1 cellular context compared by ENCODE assay signal in the genomic region with DNA sequence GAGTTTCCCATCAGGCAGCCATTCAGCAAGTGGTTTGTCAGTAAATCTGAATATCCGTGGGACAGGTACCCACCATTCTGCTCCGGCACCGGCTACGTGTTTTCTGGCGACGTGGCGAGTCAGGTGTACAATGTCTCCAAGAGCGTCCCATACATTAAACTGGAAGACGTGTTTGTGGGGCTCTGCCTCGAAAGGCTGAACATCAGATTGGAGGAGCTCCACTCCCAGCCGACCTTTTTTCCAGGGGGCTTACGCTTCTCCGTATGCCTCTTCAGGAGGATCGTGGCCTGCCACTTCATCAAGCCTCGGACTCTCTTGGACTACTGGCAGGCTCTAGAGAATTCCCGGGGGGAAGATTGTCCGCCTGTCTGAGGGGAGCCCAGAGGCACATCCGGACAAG.
TF ChIP-seq lines count a peak whose summit lies in the region.

No MANE protein-coding gene starts in this region.

TF ChIP-seq in IMR-90, 13 proteins besides CTCF, POLR2A, EP300 and RAD21:
- TF ChIP-seq MAZ (IDR thresholded peaks at IDR 0.05; ENCODE audit: borderline replicate concordance, low read depth, low read length) (no peak), RCOR1 (IDR thresholded peaks at IDR 0.05; ENCODE audit: insufficient replicate concordance, low read length) (no peak), FOS (IDR thresholded peaks at IDR 0.05; ENCODE audit: low read depth, low read length) (no peak), CHD1 (IDR thresholded peaks at IDR 0.05; ENCODE audit: low read depth, low read length) (no peak), MAFK (IDR thresholded peaks at IDR 0.05; ENCODE audit: low read depth, low read length) (no peak), CEBPB (IDR thresholded peaks at IDR 0.05; ENCODE audit: low read depth, low read length) (no peak), NFE2L2 (IDR thresholded peaks at IDR 0.05; ENCODE audit: low read depth, low read length) (no peak), SMC3 (IDR thresholded peaks at IDR 0.05; ENCODE audit: low read depth, low read length) (no peak), BHLHE40 (IDR thresholded peaks at IDR 0.05; ENCODE audit: low read depth, low read length) (no peak), RFX5 (IDR thresholded peaks at IDR 0.05; ENCODE audit: low read depth, low read length) (no peak), MXI1 (IDR thresholded peaks at IDR 0.05; ENCODE audit: borderline replicate concordance, low read depth, low read length) (no peak)
- TF ChIP-seq, protein P1, sequence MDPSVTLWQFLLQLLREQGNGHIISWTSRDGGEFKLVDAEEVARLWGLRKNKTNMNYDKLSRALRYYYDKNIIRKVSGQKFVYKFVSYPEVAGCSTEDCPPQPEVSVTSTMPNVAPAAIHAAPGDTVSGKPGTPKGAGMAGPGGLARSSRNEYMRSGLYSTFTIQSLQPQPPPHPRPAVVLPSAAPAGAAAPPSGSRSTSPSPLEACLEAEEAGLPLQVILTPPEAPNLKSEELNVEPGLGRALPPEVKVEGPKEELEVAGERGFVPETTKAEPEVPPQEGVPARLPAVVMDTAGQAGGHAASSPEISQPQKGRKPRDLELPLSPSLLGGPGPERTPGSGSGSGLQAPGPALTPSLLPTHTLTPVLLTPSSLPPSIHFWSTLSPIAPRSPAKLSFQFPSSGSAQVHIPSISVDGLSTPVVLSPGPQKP (IDR thresholded peaks at IDR 0.05; ENCODE audit: borderline replicate concordance, low read depth, low read length) = no peak
- TF ChIP-seq, protein P2, sequence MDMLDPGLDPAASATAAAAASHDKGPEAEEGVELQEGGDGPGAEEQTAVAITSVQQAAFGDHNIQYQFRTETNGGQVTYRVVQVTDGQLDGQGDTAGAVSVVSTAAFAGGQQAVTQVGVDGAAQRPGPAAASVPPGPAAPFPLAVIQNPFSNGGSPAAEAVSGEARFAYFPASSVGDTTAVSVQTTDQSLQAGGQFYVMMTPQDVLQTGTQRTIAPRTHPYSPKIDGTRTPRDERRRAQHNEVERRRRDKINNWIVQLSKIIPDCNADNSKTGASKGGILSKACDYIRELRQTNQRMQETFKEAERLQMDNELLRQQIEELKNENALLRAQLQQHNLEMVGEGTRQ (IDR thresholded peaks at IDR 0.05; ENCODE audit: low read depth, low read length) = no peak
TF ChIP-seq in IMR-90: peak in this region for 0.
